In the genomic region with DNA sequence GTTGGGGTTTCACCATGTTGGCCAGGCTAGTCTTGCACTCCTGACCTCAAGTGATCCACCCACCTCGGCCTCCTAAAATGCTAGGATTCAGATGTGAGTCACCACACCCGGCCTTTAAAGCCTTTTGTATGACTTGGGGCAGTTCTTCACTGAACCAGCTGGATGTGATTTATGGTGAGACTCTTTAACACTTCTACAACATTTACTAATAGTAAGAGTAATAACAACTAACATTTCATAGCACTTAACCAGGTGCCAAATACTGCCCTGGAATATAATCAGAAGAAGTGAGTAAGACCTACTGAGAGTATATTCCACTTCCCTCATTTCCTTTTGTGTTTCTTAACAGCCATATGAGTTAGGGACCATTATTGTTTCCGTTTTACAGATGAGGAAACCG, we compare ENCODE assay signal across 12 cellular contexts. TPM values are rescaled to one million over a fixed set of nuclear protein-coding genes. Genes with fewer than 3 reads are reported as not detected.
DNase-seq lines count a peak whose midpoint lies in the region; ATAC-seq and FAIRE-seq lines count a peak whose summit lies in the region.
"Had no signal": no experiment of that assay in that cellular context is flagged by ENCODE, and none has a peak within 500 bp of the region (broad histone marks: within the 10 kb centered on the region; RNA-seq: fewer than 3 reads in every experiment).

No MANE protein-coding gene starts in this region.

- no peaks in the 10 kb centered on the region for H3K27me3 Mint-ChIP-seq in T-helper 17 cell

- peak; percentile 48 for DNase-seq in ACHN
- peak; percentile 76 for DNase-seq in HT1080 (ENCODE audit: low read depth)
- DNase-seq in T-helper 17 cell: no peak
- DNase-seq in iris pigment epithelial cell (ENCODE audit: low read depth): peak; percentile 74
- no peak for DNase-seq in retina
- DNase-seq in urothelium cell line (ENCODE audit: low spot score): no peak
- DNase-seq in NCI-H510A (lab: John Stamatoyannopoulos, UW): no peak
- DNase-seq: activated gamma-delta T cell; CD4-positive, CD25-positive, alpha-beta regulatory T cell; hippocampal formation had no signal

- peak; percentile 20 for ATAC-seq in T-helper 17 cell
- ATAC-seq in HG02840 (IDR thresholded peaks at IDR 0.05; ENCODE audit: low FRiP score, unreplicated experiment): no peak
- ATAC-seq: WTC11 had no signal

- H3K27ac Mint-ChIP-seq in T-helper 17 cell: no peak overlapping the region
- H3K27ac Mint-ChIP-seq: CD4-positive, CD25-positive, alpha-beta regulatory T cell; WTC11 had no signal

- H3K4me3 Mint-ChIP-seq in T-helper 17 cell: no peak overlapping the region
- H3K4me3 Mint-ChIP-seq: CD4-positive, CD25-positive, alpha-beta regulatory T cell; WTC11 had no signal

- no peak for FAIRE-seq in urothelium cell line (lab: Jason Lieb, UNC)

- H3K9me3 ChIP-seq in T-helper 17 cell (ENCODE audit: control insufficient read depth, low read length, poor library complexity, severe bottlenecking): no peaks in the 10 kb centered on the region

- in situ Hi-C loops in ACHN (cut with HindIII; ENCODE audit: low pct_ligation_motif_present, low pct_unique_long_range_greater_than_20kb, low sequenced_read_pairs): no loop called here

- H3K4me1 Mint-ChIP-seq in T-helper 17 cell: peaks cover 19% of the 10 kb centered on the region

- no peaks in the 10 kb centered on the region for H3K36me3 Mint-ChIP-seq in T-helper 17 cell (ENCODE audit: low read depth)

RNA-seq across cellular contexts. Expression of a gene that starts 10.0 kb away (rescaled TPM):
- total RNA-seq in HT1080 (2014; rRNA removed; shearing (Covaris generic)): 5.2 and 6.8 TPM in 2 replicates
- polyA plus RNA-seq in HT1080 (2015; cell fraction: cytosol; rRNA removed): 12.1 and 15.3 TPM in 2 replicates
- polyA plus RNA-seq in HT1080 (2015; cell fraction: nucleus; rRNA removed): 44.6 and 48.6 TPM in 2 replicates
- 1 to 10 TPM; 6.5 to 8.7 TPM for total RNA-seq in T-helper 17 cell

Comparison
In these comparisons a context has a peak if more than half of its experiments do, and no peak if none do; other contexts are left out.
1. DNase-seq: peak in ACHN (single experiment), HT1080 (single experiment) and iris pigment epithelial cell (single experiment); none in T-helper 17 cell (0 of 3), retina (single experiment), urothelium cell line (single experiment) and NCI-H510A (single experiment).